8 cellular contexts compared by ENCODE assay signal in the genomic region with DNA sequence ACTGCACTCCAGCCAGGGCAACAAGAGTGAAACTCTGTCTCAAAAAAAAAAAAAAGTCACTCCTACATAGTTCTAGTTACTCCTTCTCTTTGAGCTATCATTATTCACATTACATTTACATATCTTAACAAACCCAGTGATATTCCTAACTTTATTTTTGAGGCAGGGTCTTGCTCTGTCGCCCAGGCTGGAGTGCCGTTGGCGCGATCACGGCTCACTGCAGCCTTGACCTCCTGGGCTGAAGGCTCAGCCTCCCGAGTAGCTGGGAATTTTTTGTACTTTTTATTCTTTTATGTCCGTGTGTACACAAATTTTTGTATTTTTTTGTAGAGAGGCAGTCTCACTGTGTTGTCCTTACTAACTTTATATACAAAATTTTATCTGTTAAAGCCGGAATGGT. TPM values are rescaled to one million over a fixed set of nuclear protein-coding genes. Genes with fewer than 3 reads are reported as not detected.
DNase-seq lines count a peak whose midpoint lies in the region; ATAC-seq and TF ChIP-seq lines count a peak whose summit lies in the region.

No MANE protein-coding gene starts in this region.

- TF ChIP-seq CTCF in C4-2B (conservative IDR thresholded peaks at IDR 0.05) (no peak), brain (conservative IDR thresholded peaks at IDR 0.05) (no peak), sigmoid colon (IDR thresholded peaks at IDR 0.05) (no peak)

- H3K4me3 ChIP-seq in HUES6 (ENCODE audit: low read depth, low read length) (peak overlapping the region; percentile 95), sigmoid colon (peak overlapping the region in 2 of 4 donors; percentile 75 to 89)

- H3K4me3 Mint-ChIP-seq in brain: peak overlapping the region; percentile 93 to 99 (median 96)
- H3K4me3 Mint-ChIP-seq in naive thymus-derived CD8-positive, alpha-beta T cell: peak overlapping the region; percentile 94 to 99 (median 98)

- DNase-seq in naive thymus-derived CD8-positive, alpha-beta T cell: no peak
- DNase-seq in superior temporal gyrus (ENCODE audit: extremely low spot score) (no peak), sigmoid colon (no peak)
- DNase-seq in stimulated activated CD4-positive, alpha-beta T cell treated with anti-CD3 and anti-CD28 coated beads, Interleukin-4, amount 100 ng/mL, for 1 hour: no peak

- peaks cover 58% of the 10 kb centered on the region for H3K36me3 ChIP-seq in HUES6 (ENCODE audit: control insufficient read depth, insufficient read depth, low read length)
- H3K36me3 ChIP-seq in sigmoid colon: peaks cover 33 to 66% (median 47%) of the 10 kb centered on the region in 4 donors

- peaks cover 0 to 3% (median 0%) of the 10 kb centered on the region in 5 experiments for H3K9me3 Mint-ChIP-seq in brain
- H3K9me3 Mint-ChIP-seq in naive thymus-derived CD8-positive, alpha-beta T cell: no peaks in the 10 kb centered on the region

- H3K27ac ChIP-seq in C4-2B: peak overlapping the region; percentile 98
- H3K27ac ChIP-seq in HUES6 (ENCODE audit: low read depth, low read length): no peak overlapping the region
- H3K27ac ChIP-seq in sigmoid colon: peak overlapping the region in 2 of 4 donors; percentile 85 to 90

- WGBS in sigmoid colon, 2 donors: 42 to 69% methylated on average over 8 of the region's 8 CpGs

- TF ChIP-seq EP300 in sigmoid colon (IDR thresholded peaks at IDR 0.05): no peak

- peaks cover 5% of the 10 kb centered on the region for H3K27me3 Mint-ChIP-seq in brain
- peaks cover 0 to 2% (median 0%) of the 10 kb centered on the region in 5 donors for H3K27me3 Mint-ChIP-seq in naive thymus-derived CD8-positive, alpha-beta T cell

- intact Hi-C loops in sigmoid colon (cut with DNase I): loop anchor here (5.0 kb wide), 1 partner anchor 400 kb away; no protein-coding TSS in a partner anchor

- H3K4me1 Mint-ChIP-seq in brain: peaks cover 30% of the 10 kb centered on the region
- peaks cover 6 to 36% (median 24%) of the 10 kb centered on the region in 4 donors for H3K4me1 Mint-ChIP-seq in naive thymus-derived CD8-positive, alpha-beta T cell

- H3K27me3 ChIP-seq in HUES6 (ENCODE audit: control insufficient read depth, insufficient read depth, low read length) (no peaks in the 10 kb centered on the region), sigmoid colon (no peaks in the 10 kb centered on the region)

- POLR2A ChIA-PET in naive thymus-derived CD8-positive, alpha-beta T cell (lab: Charles Lee): interaction anchor here (0.6 to 2.6 kb wide), 7 partner anchors 10 to 694 kb away, joined by 3 to 14 read pairs (median 3); no protein-coding TSS in a partner anchor

- peaks cover 50% of the 10 kb centered on the region for H3K36me3 Mint-ChIP-seq in brain
- H3K36me3 Mint-ChIP-seq in naive thymus-derived CD8-positive, alpha-beta T cell: peaks cover 0 to 49% (median 11%) of the 10 kb centered on the region in 3 donors

- TF ChIP-seq POLR2A in sigmoid colon (IDR thresholded peaks at IDR 0.05): no peak

- no peak for ATAC-seq in naive thymus-derived CD8-positive, alpha-beta T cell
- ATAC-seq in HG03139 (IDR thresholded peaks at IDR 0.05; ENCODE audit: unreplicated experiment): no peak

- no peaks in the 10 kb centered on the region for H3K9me3 ChIP-seq in HUES6 (ENCODE audit: control insufficient read depth, insufficient read depth, low read depth, low read length)
- no peaks in the 10 kb centered on the region for H3K9me3 ChIP-seq in sigmoid colon

- H3K27ac Mint-ChIP-seq in brain: peak overlapping the region in 4 of 5 experiments; percentile 85 to 99 (median 98)
- H3K27ac Mint-ChIP-seq in naive thymus-derived CD8-positive, alpha-beta T cell: peak overlapping the region in 9 of 10 donors; percentile 92 to 99 (median 99)

- H3K4me1 ChIP-seq in HUES6 (ENCODE audit: control insufficient read depth, insufficient read depth, low read length): peaks cover 5% of the 10 kb centered on the region
- H3K4me1 ChIP-seq in sigmoid colon: peaks cover 0 to 31% (median 27%) of the 10 kb centered on the region in 4 donors

- no peak overlapping the region for H3K9ac ChIP-seq in HUES6 (ENCODE audit: low read length)

RNA-seq across cellular contexts. Expression of a gene that starts 0.6 kb away (rescaled TPM):
- polyA plus RNA-seq in brain (ENCODE audit: insufficient read depth, low read depth, low replicate concordance): 3,425 TPM
- total RNA-seq in naive thymus-derived CD8-positive, alpha-beta T cell: 1,000 to 10,000 TPM; 1,886 to 1,928 TPM
- polyA plus RNA-seq in naive thymus-derived CD8-positive, alpha-beta T cell: 1,000 to 10,000 TPM; 3,438 to 4,304 (median 3,489) TPM
- total RNA-seq in sigmoid colon: 1,000 to 10,000 TPM; 3,601 to 5,641 (median 3,840) TPM
- 1,000 to 10,000 TPM; 2,516 to 4,453 (median 3,359) TPM for polyA plus RNA-seq in sigmoid colon

RNA-seq across cellular contexts. Expression of a gene that starts 12.3 kb away (rescaled TPM):
- 69.7 TPM for polyA plus RNA-seq in brain (ENCODE audit: insufficient read depth, low read depth, low replicate concordance)
- total RNA-seq in naive thymus-derived CD8-positive, alpha-beta T cell: under 1 TPM; 0.08 to 0.29 TPM
- polyA plus RNA-seq in naive thymus-derived CD8-positive, alpha-beta T cell: not detected
- 1 to 10 TPM in 2 of 4 donors, under 1 TPM in 2; under 0.01 to 2.0 (median 0.91) TPM for total RNA-seq in sigmoid colon
- polyA plus RNA-seq in sigmoid colon: 1 to 10 TPM in 1 of 3 donors, not detected in 2; 1.2 TPM

RNA-seq across cellular contexts. Expression of a gene that starts 30.2 kb away (rescaled TPM):
- polyA plus RNA-seq in brain (ENCODE audit: insufficient read depth, low read depth, low replicate concordance) (81.4 TPM), sigmoid colon (100 to 1,000 TPM in 1 of 3 donors, 10 to 100 TPM in 2; 51.1 to 132 (median 51.6) TPM)
- total RNA-seq in naive thymus-derived CD8-positive, alpha-beta T cell: 100 to 1,000 TPM; 166 TPM
- polyA plus RNA-seq in naive thymus-derived CD8-positive, alpha-beta T cell: 1 to 10 TPM; 5.9 to 8.5 (median 7.5) TPM
- 10 to 100 TPM; 28.2 to 54.4 (median 42.2) TPM for total RNA-seq in sigmoid colon

RNA-seq across cellular contexts. Expression of a gene that starts 36.3 kb away (rescaled TPM):
- polyA plus RNA-seq in brain (ENCODE audit: insufficient read depth, low read depth, low replicate concordance): 146 TPM
- total RNA-seq in naive thymus-derived CD8-positive, alpha-beta T cell: 10 to 100 TPM; 14.0 to 18.0 TPM
- 10 to 100 TPM; 29.4 to 33.6 (median 30.7) TPM for polyA plus RNA-seq in naive thymus-derived CD8-positive, alpha-beta T cell
- 10 to 100 TPM in 3 of 4 donors, 1 to 10 TPM in 1; 7.8 to 16.6 (median 11.5) TPM for total RNA-seq in sigmoid colon
- 1 to 10 TPM; 1.8 to 6.0 (median 5.7) TPM for polyA plus RNA-seq in sigmoid colon

RNA-seq across cellular contexts. Expression of a gene that starts 41.4 kb away (rescaled TPM):
- 101 TPM for polyA plus RNA-seq in brain (ENCODE audit: insufficient read depth, low read depth, low replicate concordance)
- 10 to 100 TPM; 58.3 to 59.7 TPM for total RNA-seq in naive thymus-derived CD8-positive, alpha-beta T cell
- polyA plus RNA-seq in naive thymus-derived CD8-positive, alpha-beta T cell: 10 to 100 TPM; 31.3 to 50.3 (median 32.5) TPM
- 10 to 100 TPM; 19.6 to 26.0 (median 22.2) TPM for total RNA-seq in sigmoid colon
- polyA plus RNA-seq in sigmoid colon: 10 to 100 TPM; 38.4 to 51.5 (median 48.3) TPM

Comparison
In these comparisons a context has a peak if more than half of its experiments do, and no peak if none do; other contexts are left out.
1. RNA of a gene that starts 12.3 kb away (polyA plus RNA-seq): 69.7 TPM in brain (single experiment); not detected in naive thymus-derived CD8-positive, alpha-beta T cell and 1.2 TPM in sigmoid colon; every median in the first group is over 10 times any median in the second.